In the genomic region with DNA sequence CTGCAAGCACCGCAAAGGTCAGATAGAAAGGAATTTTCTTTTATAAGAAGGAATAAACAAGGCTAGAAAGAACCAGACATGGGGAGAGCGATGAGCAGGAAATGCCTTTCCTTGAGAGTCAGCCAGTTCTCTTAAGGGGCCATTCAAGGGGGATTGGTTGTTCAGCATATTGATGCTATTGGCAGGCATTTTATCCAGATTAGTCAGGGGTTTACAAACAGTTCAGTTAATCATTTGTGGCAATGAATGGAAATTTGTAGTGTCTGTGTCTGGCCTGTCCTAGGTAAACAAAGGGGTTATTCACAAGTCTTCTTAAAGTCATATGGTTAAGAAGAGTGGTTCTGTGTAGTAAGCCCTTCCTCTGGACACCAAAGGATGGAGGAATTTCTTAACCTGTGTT, we compare ENCODE assay signal across 13 cellular contexts.
A peak's percentile ranks its signal among the peaks of the same experiment; 100 is the strongest.
DNase-seq lines count a peak whose midpoint lies in the region; ATAC-seq and TF ChIP-seq lines count a peak whose summit lies in the region.
"Had no signal": no experiment of that assay in that cellular context is flagged by ENCODE, and none has a peak within 500 bp of the region (broad histone marks: within the 10 kb centered on the region; RNA-seq: fewer than 3 reads in every experiment).

No MANE protein-coding gene starts in this region.

- H3K79me2 ChIP-seq in neural progenitor cell (ENCODE audit: low read depth) = no peaks in the 10 kb centered on the region

- H3K4me3 Mint-ChIP-seq in neural progenitor cell = no peak overlapping the region

- no peak for ATAC-seq in heart right ventricle
- ATAC-seq in HG02678 (IDR thresholded peaks at IDR 0.05; ENCODE audit: unreplicated experiment) = no peak
- ATAC-seq: pancreas had no signal

- H3K27ac ChIP-seq in epithelial cell of prostate (peak overlapping the region; percentile 61), neural progenitor cell (no peak overlapping the region), heart right ventricle (no peak overlapping the region)
- H3K27ac ChIP-seq: HL-60, pancreas had no signal

- WGBS in heart right ventricle, 2 donors = 44 to 46% methylated on average over 2 of the region's 2 CpGs

- H3K9me3 Mint-ChIP-seq in neural progenitor cell = peaks cover 4% of the 10 kb centered on the region

- no peak overlapping the region for H3K9ac ChIP-seq in neural progenitor cell

- no peaks in the 10 kb centered on the region for H4K20me1 ChIP-seq in neural progenitor cell (ENCODE audit: low read depth)

- no peaks in the 10 kb centered on the region for H3K36me3 Mint-ChIP-seq in neural progenitor cell

- DNase-seq in BJ (ENCODE audit: low read depth) (peak; percentile 58), NCI-H226 (peak; percentile 46), epithelial cell of prostate (ENCODE audit: low read depth, low spot score) (peak; percentile 51), neural progenitor cell (ENCODE audit: low spot score) (peak; percentile 42), heart right ventricle (no peak), activated gamma-delta T cell (lab: John Stamatoyannopoulos, UW) (no peak)
- DNase-seq in activated effector memory CD4-positive, alpha-beta T cell treated with anti-CD3 and anti-CD28 coated beads, Interleukin-2, amount 50 U/mL, for 16 hours = no peak
- DNase-seq: COR-L47, NCI-H1417 treated with DMSO at 0.1 percent for 48 hours, NCI-H69, pancreas had no signal

- H3K4me1 ChIP-seq in neural progenitor cell (no peaks in the 10 kb centered on the region), heart right ventricle (no peaks in the 10 kb centered on the region)
- H3K4me1 ChIP-seq: pancreas had no signal

- no peaks in the 10 kb centered on the region for H3F3A ChIP-seq in neural progenitor cell (ENCODE audit: low read depth)

- H3K4me2 ChIP-seq in neural progenitor cell = no peak overlapping the region

- TF ChIP-seq CTCF in BJ (IDR thresholded peaks at IDR 0.05; ENCODE audit: insufficient read depth, low read depth, low read length) (no peak), neural progenitor cell (IDR thresholded peaks at IDR 0.05) (no peak), heart right ventricle (IDR thresholded peaks at IDR 0.05) (no peak)

- H3K36me3 ChIP-seq in BJ (ENCODE audit: control insufficient read depth, insufficient read depth, low read length) (no peaks in the 10 kb centered on the region), neural progenitor cell (no peaks in the 10 kb centered on the region), heart right ventricle (no peaks in the 10 kb centered on the region)
- H3K36me3 ChIP-seq: pancreas had no signal

- no peaks in the 10 kb centered on the region for H3K4me1 Mint-ChIP-seq in neural progenitor cell

- no peaks in the 10 kb centered on the region for H3K27me3 Mint-ChIP-seq in neural progenitor cell (ENCODE audit: insufficient read depth, low read depth)

- no peak overlapping the region for H3K4me3 ChIP-seq in BJ (ENCODE audit: low read depth, low read length)
- no peak overlapping the region for H3K4me3 ChIP-seq in neural progenitor cell
- H3K4me3 ChIP-seq in heart right ventricle = no peak overlapping the region
- H3K4me3 ChIP-seq: pancreas had no signal

- H3K27me3 ChIP-seq in BJ (ENCODE audit: control insufficient read depth, insufficient read depth, low read length) (no peaks in the 10 kb centered on the region), neural progenitor cell (no peaks in the 10 kb centered on the region), heart right ventricle (no peaks in the 10 kb centered on the region)

- intact Hi-C loops in heart right ventricle (cut with DNase I) = no loop called here

- H3K9me3 ChIP-seq in neural progenitor cell (ENCODE audit: low read depth) = no peaks in the 10 kb centered on the region
- H3K9me3 ChIP-seq in heart right ventricle = no peaks in the 10 kb centered on the region
- H3K9me3 ChIP-seq: pancreas had no signal

- CTCF ChIA-PET in BJ (lab: Yijun Ruan, JAX) = interaction anchor here (1.1 to 2.0 kb wide), 2 partner anchors 10 to 748 kb away, joined by 4 to 6 read pairs; no protein-coding TSS in a partner anchor

- H3K27ac Mint-ChIP-seq in neural progenitor cell = no peak overlapping the region

- no peak overlapping the region for H2AFZ ChIP-seq in neural progenitor cell (replicated peaks)

- POLR2A ChIA-PET in BJ (lab: Charles Lee) = no interaction called here

Comparison
In these comparisons a context has a peak if more than half of its experiments do, and no peak if none do; other contexts are left out.
1. DNase-seq: peak in BJ (single experiment), NCI-H226 (single experiment), epithelial cell of prostate (single experiment) and neural progenitor cell (single experiment); none in heart right ventricle (0 of 2), activated gamma-delta T cell (single experiment) and activated effector memory CD4-positive, alpha-beta T cell treated with anti-CD3 and anti-CD28 coated beads, Interleukin-2, amount 50 U/mL, for 16 hours (single experiment).